ENCODE assay signal across 1 cellular context in the genomic region with DNA sequence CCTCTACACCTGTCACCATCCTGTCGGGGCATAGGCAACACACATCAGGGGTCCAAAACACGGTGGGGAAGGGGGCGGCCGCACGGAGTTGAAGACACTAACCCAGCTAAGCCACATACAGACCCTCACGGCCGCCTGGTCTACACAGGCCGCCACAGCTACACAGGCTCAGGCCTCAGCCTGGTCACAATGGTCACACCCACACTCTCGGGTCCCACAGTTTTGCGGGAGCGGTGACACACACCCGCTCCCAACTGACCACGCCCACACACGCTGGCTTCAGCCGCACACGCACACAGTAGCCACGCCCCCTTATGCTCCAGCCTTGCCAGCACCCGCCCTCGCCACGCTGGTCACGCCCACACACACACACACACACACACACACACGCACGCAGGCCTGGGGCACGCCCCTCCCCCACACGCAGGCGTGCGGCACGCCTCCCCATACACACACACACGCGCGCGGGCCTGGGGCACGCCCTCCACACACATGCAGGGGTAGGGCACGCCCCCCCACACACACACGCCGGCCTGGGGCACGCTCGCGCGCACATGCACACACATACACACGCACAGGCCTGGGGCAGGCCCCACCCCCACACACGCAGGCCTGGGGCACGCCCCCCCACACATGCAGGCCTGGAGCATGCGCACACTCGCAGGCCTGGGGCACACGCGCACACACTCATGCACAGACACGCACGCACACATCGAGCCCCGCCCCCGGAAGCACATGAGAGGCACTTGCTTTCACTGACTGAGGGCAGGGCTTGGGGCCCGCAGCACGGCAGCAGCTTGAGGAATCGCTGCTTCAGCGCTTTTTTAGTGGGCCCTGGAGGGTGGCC.
A peak's percentile ranks its signal among the peaks of the same experiment; 100 is the strongest.
TF ChIP-seq lines count a peak whose summit lies in the region.

No MANE protein-coding gene starts in this region.

TF ChIP-seq in GM23338, 12 proteins besides CTCF, POLR2A, EP300 and RAD21:
- TF ChIP-seq STAT1 (IDR thresholded peaks at IDR 0.05; ENCODE audit: unreplicated experiment) (no peak), POLR2AphosphoS5 (IDR thresholded peaks at IDR 0.05; ENCODE audit: low read depth) (0 out of 2 replicates have a peak, but pooled peaks have one; percentile 38), ZNF114 (CRISPR knock-in tag; IDR thresholded peaks at IDR 0.05) (no peak)
